In the genomic region with DNA sequence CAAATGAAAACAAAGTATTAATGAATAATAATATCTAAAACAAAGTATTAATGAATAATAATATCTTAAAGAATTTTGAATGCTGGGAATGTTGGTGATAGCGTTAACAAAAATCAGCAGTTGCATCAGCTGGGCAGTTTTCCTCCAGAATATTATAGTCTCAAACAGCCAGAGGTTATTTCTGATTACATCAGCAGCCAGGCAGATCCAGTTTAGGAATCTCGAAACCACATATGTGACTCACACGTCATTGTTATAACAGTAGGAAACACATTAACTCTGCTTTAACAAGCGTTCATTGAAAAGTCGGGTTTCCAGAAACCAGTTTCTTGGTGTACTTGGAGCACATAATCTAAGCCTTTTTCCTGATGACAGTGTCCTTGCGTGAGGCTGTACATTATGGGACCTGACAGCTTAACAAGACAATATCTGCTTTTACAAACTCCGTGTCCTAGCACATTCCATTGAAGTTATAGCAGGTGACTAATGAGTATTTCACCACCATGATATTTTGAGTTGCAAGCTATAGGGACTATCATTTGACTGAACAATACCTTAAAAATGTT, we compare ENCODE assay signal across 1 cellular context.
TF ChIP-seq lines count a peak whose summit lies in the region.

No MANE protein-coding gene starts in this region.

TF ChIP-seq in K562, 482 proteins besides CTCF, POLR2A, EP300 and RAD21 (continued from another document and continues in another):
- no peak for TF ChIP-seq MAZ (CRISPR knock-in tag; conservative IDR thresholded peaks at IDR 0.05 in 1 of 2, IDR thresholded peaks at IDR 0.05 in 1 of 2)
- peak; percentile 34; the same call in 1 of the 2 replicates for TF ChIP-seq FOXM1 (IDR thresholded peaks at IDR 0.05; ENCODE audit: low read depth)
- TF ChIP-seq FOXM1 (CRISPR knock-in tag; IDR thresholded peaks at IDR 0.05; ENCODE audit: low read depth): no peak
- TF ChIP-seq NFATC3 (IDR thresholded peaks at IDR 0.05): no peak
- TF ChIP-seq ZNF197 (CRISPR knock-in tag; IDR thresholded peaks at IDR 0.05; ENCODE audit: low read depth): no peak
- TF ChIP-seq ESRRB (CRISPR knock-in tag; IDR thresholded peaks at IDR 0.05; ENCODE audit: borderline replicate concordance): no peak
- TF ChIP-seq RFX1 (IDR thresholded peaks at IDR 0.05): no peak
- 0 out of 2 replicates have a peak, but pooled peaks have one; percentile 5 for TF ChIP-seq SMAD4 (CRISPR knock-in tag; conservative IDR thresholded peaks at IDR 0.05)
- TF ChIP-seq BCOR (IDR thresholded peaks at IDR 0.05): no peak
- TF ChIP-seq BRD4 (IDR thresholded peaks at IDR 0.05): no peak
- TF ChIP-seq PHF21A (IDR thresholded peaks at IDR 0.05; ENCODE audit: borderline replicate concordance, low read depth): no peak
- TF ChIP-seq SMARCA4 (IDR thresholded peaks at IDR 0.05): peak; percentile 85
- TF ChIP-seq MXI1 (IDR thresholded peaks at IDR 0.05; ENCODE audit: low read depth, low read length): no peak
- TF ChIP-seq RBM39 (optimal IDR thresholded peaks at IDR 0.05; ENCODE audit: low read depth, low read length): no peak
- no peak for TF ChIP-seq TEAD1 (CRISPR knock-in tag; IDR thresholded peaks at IDR 0.05)
- no peak for TF ChIP-seq ZNF354B (CRISPR knock-in tag; IDR thresholded peaks at IDR 0.05)
- no peak for TF ChIP-seq ADNP (tag; IDR thresholded peaks at IDR 0.05)
- TF ChIP-seq ZBTB7A (IDR thresholded peaks at IDR 0.05; ENCODE audit: borderline replicate concordance, control insufficient read depth, low read depth, low read length): no peak
- TF ChIP-seq MEF2D (tag; conservative IDR thresholded peaks at IDR 0.05; ENCODE audit: low read depth): no peak
- TF ChIP-seq RUNX1 (IDR thresholded peaks at IDR 0.05; ENCODE audit: low read depth): no peak
- no peak for TF ChIP-seq ZNF24 (IDR thresholded peaks at IDR 0.05)
- TF ChIP-seq, protein P1, sequence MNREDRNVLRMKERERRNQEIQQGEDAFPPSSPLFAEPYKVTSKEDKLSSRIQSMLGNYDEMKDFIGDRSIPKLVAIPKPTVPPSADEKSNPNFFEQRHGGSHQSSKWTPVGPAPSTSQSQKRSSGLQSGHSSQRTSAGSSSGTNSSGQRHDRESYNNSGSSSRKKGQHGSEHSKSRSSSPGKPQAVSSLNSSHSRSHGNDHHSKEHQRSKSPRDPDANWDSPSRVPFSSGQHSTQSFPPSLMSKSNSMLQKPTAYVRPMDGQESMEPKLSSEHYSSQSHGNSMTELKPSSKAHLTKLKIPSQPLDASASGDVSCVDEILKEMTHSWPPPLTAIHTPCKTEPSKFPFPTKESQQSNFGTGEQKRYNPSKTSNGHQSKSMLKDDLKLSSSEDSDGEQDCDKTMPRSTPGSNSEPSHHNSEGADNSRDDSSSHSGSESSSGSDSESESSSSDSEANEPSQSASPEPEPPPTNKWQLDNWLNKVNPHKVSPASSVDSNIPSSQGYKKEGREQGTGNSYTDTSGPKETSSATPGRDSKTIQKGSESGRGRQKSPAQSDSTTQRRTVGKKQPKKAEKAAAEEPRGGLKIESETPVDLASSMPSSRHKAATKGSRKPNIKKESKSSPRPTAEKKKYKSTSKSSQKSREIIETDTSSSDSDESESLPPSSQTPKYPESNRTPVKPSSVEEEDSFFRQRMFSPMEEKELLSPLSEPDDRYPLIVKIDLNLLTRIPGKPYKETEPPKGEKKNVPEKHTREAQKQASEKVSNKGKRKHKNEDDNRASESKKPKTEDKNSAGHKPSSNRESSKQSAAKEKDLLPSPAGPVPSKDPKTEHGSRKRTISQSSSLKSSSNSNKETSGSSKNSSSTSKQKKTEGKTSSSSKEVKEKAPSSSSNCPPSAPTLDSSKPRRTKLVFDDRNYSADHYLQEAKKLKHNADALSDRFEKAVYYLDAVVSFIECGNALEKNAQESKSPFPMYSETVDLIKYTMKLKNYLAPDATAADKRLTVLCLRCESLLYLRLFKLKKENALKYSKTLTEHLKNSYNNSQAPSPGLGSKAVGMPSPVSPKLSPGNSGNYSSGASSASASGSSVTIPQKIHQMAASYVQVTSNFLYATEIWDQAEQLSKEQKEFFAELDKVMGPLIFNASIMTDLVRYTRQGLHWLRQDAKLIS (CRISPR knock-in tag; IDR thresholded peaks at IDR 0.05): no peak
- TF ChIP-seq ZNF277 (CRISPR knock-in tag; IDR thresholded peaks at IDR 0.05; ENCODE audit: borderline replicate concordance): no peak
- TF ChIP-seq, protein P2, sequence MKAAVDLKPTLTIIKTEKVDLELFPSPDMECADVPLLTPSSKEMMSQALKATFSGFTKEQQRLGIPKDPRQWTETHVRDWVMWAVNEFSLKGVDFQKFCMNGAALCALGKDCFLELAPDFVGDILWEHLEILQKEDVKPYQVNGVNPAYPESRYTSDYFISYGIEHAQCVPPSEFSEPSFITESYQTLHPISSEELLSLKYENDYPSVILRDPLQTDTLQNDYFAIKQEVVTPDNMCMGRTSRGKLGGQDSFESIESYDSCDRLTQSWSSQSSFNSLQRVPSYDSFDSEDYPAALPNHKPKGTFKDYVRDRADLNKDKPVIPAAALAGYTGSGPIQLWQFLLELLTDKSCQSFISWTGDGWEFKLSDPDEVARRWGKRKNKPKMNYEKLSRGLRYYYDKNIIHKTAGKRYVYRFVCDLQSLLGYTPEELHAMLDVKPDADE (conservative IDR thresholded peaks at IDR 0.05; ENCODE audit: control insufficient read depth, low read depth, low read length): no peak
- no peak for TF ChIP-seq ZFP30 (CRISPR knock-in tag; IDR thresholded peaks at IDR 0.05; ENCODE audit: borderline replicate concordance)
- no peak for TF ChIP-seq NFE2 (IDR thresholded peaks at IDR 0.05; ENCODE audit: low read depth)
- no peak for TF ChIP-seq DDX20 (tag; IDR thresholded peaks at IDR 0.05; ENCODE audit: low read depth)
- no peak for TF ChIP-seq MCM3 (IDR thresholded peaks at IDR 0.05)
- no peak for TF ChIP-seq TARDBP (IDR thresholded peaks at IDR 0.05)
- TF ChIP-seq ILK (tag; IDR thresholded peaks at IDR 0.05; ENCODE audit: borderline replicate concordance, low read depth): no peak
- TF ChIP-seq GABPB2 (CRISPR knock-in tag; conservative IDR thresholded peaks at IDR 0.05): no peak
- TF ChIP-seq MYNN (IDR thresholded peaks at IDR 0.05): no peak
- TF ChIP-seq MYNN (CRISPR knock-in tag; IDR thresholded peaks at IDR 0.05): no peak
- TF ChIP-seq KLF16 (IDR thresholded peaks at IDR 0.05): peak; percentile 75
- TF ChIP-seq ARHGAP35 (IDR thresholded peaks at IDR 0.05; ENCODE audit: partially characterized antibody): no peak
- TF ChIP-seq ELF4 (CRISPR knock-in tag; IDR thresholded peaks at IDR 0.05): no peak
- no peak for TF ChIP-seq GTF2F1 (IDR thresholded peaks at IDR 0.05; ENCODE audit: low read depth, low read length)
- TF ChIP-seq DMBX1 (CRISPR knock-in tag; IDR thresholded peaks at IDR 0.05; ENCODE audit: borderline replicate concordance): no peak
- TF ChIP-seq RB1 (IDR thresholded peaks at IDR 0.05; ENCODE audit: low read depth): no peak
- no peak for TF ChIP-seq PRMT5 (CRISPR knock-in tag; IDR thresholded peaks at IDR 0.05)
- no peak for TF ChIP-seq PRPF4 (IDR thresholded peaks at IDR 0.05; ENCODE audit: insufficient read depth, low read depth, low read length, poor library complexity, severe bottlenecking)
- no peak for TF ChIP-seq ZNF778 (CRISPR knock-in tag; IDR thresholded peaks at IDR 0.05)
- no peak for TF ChIP-seq ZBTB9 (CRISPR knock-in tag; IDR thresholded peaks at IDR 0.05)
- TF ChIP-seq, protein P3, sequence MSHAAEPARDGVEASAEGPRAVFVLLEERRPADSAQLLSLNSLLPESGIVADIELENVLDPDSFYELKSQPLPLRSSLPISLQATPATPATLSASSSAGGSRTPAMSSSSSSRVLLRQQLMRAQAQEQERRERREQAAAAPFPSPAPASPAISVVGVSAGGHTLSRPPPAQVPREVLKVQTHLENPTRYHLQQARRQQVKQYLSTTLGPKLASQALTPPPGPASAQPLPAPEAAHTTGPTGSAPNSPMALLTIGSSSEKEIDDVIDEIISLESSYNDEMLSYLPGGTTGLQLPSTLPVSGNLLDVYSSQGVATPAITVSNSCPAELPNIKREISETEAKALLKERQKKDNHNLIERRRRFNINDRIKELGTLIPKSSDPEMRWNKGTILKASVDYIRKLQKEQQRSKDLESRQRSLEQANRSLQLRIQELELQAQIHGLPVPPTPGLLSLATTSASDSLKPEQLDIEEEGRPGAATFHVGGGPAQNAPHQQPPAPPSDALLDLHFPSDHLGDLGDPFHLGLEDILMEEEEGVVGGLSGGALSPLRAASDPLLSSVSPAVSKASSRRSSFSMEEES (CRISPR knock-in tag; IDR thresholded peaks at IDR 0.05): no peak
- TF ChIP-seq ZNF239 (CRISPR knock-in tag; IDR thresholded peaks at IDR 0.05): no peak
- no peak for TF ChIP-seq NELFE (IDR thresholded peaks at IDR 0.05; ENCODE audit: insufficient read depth, insufficient read length)
- TF ChIP-seq ZNF23 (CRISPR knock-in tag; IDR thresholded peaks at IDR 0.05): no peak
- TF ChIP-seq ZNF830 (CRISPR knock-in tag; IDR thresholded peaks at IDR 0.05): no peak
- no peak for TF ChIP-seq GTF2E2 (tag; IDR thresholded peaks at IDR 0.05)
- TF ChIP-seq HNRNPK (IDR thresholded peaks at IDR 0.05; ENCODE audit: low read depth, low read length, poor library complexity, severe bottlenecking): no peak
- TF ChIP-seq, protein P4, sequence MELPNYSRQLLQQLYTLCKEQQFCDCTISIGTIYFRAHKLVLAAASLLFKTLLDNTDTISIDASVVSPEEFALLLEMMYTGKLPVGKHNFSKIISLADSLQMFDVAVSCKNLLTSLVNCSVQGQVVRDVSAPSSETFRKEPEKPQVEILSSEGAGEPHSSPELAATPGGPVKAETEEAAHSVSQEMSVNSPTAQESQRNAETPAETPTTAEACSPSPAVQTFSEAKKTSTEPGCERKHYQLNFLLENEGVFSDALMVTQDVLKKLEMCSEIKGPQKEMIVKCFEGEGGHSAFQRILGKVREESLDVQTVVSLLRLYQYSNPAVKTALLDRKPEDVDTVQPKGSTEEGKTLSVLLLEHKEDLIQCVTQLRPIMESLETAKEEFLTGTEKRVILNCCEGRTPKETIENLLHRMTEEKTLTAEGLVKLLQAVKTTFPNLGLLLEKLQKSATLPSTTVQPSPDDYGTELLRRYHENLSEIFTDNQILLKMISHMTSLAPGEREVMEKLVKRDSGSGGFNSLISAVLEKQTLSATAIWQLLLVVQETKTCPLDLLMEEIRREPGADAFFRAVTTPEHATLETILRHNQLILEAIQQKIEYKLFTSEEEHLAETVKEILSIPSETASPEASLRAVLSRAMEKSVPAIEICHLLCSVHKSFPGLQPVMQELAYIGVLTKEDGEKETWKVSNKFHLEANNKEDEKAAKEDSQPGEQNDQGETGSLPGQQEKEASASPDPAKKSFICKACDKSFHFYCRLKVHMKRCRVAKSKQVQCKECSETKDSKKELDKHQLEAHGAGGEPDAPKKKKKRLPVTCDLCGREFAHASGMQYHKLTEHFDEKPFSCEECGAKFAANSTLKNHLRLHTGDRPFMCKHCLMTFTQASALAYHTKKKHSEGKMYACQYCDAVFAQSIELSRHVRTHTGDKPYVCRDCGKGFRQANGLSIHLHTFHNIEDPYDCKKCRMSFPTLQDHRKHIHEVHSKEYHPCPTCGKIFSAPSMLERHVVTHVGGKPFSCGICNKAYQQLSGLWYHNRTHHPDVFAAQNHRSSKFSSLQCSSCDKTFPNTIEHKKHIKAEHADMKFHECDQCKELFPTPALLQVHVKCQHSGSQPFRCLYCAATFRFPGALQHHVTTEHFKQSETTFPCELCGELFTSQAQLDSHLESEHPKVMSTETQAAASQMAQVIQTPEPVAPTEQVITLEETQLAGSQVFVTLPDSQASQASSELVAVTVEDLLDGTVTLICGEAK (IDR thresholded peaks at IDR 0.05): no peak
- TF ChIP-seq, protein P4 (CRISPR knock-in tag; IDR thresholded peaks at IDR 0.05): no peak
- peak; percentile 74 for TF ChIP-seq CREM (IDR thresholded peaks at IDR 0.05; ENCODE audit: low read depth)
- TF ChIP-seq IRF2 (CRISPR knock-in tag; IDR thresholded peaks at IDR 0.05): no peak
